In genomic region chr14:23105348-23105824, GRCh38 we compare ENCODE assay signal across 1 cellular context.
TF ChIP-seq lines count a peak whose summit lies in the region.

No MANE protein-coding gene starts in this region.

TF ChIP-seq in K562, 482 proteins besides CTCF, POLR2A, EP300 and RAD21:
- TF ChIP-seq SMAD1 (IDR thresholded peaks at IDR 0.05; ENCODE audit: low read depth, low read length, partially characterized antibody) (no peak), SPI1 (IDR thresholded peaks at IDR 0.05; ENCODE audit: borderline replicate concordance, low read depth, low read length) (0 out of 2 replicates have a peak, but pooled peaks have one; percentile 31)
